ENCODE assay signal across 2 cellular contexts in the genomic region with DNA sequence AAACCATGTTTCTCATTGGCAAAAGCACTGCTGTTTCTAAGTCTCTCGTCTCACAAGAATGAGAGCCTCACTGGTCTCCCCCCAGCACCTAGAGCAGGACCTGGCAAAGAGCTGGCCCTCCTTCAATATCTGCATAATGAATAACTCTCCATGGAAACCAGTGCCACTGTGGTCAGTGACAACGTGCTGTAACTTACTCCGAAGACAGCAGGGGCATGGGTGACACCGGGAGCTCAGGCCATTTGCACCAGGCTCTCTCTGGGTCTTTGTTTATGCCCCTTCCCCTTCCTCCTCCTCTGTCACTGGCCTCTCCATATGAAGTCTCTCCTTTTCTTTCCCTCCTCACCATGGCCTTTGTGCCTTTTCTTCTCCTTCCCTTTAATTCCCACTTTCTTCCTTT.
TF ChIP-seq lines count a peak whose summit lies in the region.

No MANE protein-coding gene starts in this region.

TF ChIP-seq in SK-N-SH, 30 proteins besides CTCF, POLR2A, EP300 and RAD21 (continued from another document):
- TF ChIP-seq, protein P1, sequence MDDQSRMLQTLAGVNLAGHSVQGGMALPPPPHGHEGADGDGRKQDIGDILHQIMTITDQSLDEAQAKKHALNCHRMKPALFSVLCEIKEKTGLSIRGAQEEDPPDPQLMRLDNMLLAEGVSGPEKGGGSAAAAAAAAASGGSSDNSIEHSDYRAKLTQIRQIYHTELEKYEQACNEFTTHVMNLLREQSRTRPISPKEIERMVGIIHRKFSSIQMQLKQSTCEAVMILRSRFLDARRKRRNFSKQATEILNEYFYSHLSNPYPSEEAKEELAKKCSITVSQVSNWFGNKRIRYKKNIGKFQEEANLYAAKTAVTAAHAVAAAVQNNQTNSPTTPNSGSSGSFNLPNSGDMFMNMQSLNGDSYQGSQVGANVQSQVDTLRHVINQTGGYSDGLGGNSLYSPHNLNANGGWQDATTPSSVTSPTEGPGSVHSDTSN (IDR thresholded peaks at IDR 0.05), result no peak
- TF ChIP-seq RCOR1 (IDR thresholded peaks at IDR 0.05; ENCODE audit: low read length) (no peak), RXRA (IDR thresholded peaks at IDR 0.05; ENCODE audit: borderline replicate concordance, low read depth) (no peak), SIN3A (IDR thresholded peaks at IDR 0.05; ENCODE audit: borderline replicate concordance, low read depth, low read length) (no peak), JUND (IDR thresholded peaks at IDR 0.05) (no peak), MEF2A (IDR thresholded peaks at IDR 0.05; ENCODE audit: borderline replicate concordance, low read depth) (no peak), POLR2AphosphoS5 (IDR thresholded peaks at IDR 0.05; ENCODE audit: low read depth, low read length) (no peak)
- TF ChIP-seq, protein P2, sequence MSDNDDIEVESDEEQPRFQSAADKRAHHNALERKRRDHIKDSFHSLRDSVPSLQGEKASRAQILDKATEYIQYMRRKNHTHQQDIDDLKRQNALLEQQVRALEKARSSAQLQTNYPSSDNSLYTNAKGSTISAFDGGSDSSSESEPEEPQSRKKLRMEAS (IDR thresholded peaks at IDR 0.05; ENCODE audit: low read depth), result no peak
- TF ChIP-seq, protein P3, sequence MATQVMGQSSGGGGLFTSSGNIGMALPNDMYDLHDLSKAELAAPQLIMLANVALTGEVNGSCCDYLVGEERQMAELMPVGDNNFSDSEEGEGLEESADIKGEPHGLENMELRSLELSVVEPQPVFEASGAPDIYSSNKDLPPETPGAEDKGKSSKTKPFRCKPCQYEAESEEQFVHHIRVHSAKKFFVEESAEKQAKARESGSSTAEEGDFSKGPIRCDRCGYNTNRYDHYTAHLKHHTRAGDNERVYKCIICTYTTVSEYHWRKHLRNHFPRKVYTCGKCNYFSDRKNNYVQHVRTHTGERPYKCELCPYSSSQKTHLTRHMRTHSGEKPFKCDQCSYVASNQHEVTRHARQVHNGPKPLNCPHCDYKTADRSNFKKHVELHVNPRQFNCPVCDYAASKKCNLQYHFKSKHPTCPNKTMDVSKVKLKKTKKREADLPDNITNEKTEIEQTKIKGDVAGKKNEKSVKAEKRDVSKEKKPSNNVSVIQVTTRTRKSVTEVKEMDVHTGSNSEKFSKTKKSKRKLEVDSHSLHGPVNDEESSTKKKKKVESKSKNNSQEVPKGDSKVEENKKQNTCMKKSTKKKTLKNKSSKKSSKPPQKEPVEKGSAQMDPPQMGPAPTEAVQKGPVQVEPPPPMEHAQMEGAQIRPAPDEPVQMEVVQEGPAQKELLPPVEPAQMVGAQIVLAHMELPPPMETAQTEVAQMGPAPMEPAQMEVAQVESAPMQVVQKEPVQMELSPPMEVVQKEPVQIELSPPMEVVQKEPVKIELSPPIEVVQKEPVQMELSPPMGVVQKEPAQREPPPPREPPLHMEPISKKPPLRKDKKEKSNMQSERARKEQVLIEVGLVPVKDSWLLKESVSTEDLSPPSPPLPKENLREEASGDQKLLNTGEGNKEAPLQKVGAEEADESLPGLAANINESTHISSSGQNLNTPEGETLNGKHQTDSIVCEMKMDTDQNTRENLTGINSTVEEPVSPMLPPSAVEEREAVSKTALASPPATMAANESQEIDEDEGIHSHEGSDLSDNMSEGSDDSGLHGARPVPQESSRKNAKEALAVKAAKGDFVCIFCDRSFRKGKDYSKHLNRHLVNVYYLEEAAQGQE (IDR thresholded peaks at IDR 0.05; ENCODE audit: low read depth, low read length), result no peak
TF ChIP-seq in SK-N-SH: peak in this region for 0.

TF ChIP-seq in SK-N-SH treated with all-trans-retinoic acid at 6 μM for 48 hours, 23 proteins besides CTCF, POLR2A, EP300 and RAD21 (continued from another document):
- TF ChIP-seq, protein P4, sequence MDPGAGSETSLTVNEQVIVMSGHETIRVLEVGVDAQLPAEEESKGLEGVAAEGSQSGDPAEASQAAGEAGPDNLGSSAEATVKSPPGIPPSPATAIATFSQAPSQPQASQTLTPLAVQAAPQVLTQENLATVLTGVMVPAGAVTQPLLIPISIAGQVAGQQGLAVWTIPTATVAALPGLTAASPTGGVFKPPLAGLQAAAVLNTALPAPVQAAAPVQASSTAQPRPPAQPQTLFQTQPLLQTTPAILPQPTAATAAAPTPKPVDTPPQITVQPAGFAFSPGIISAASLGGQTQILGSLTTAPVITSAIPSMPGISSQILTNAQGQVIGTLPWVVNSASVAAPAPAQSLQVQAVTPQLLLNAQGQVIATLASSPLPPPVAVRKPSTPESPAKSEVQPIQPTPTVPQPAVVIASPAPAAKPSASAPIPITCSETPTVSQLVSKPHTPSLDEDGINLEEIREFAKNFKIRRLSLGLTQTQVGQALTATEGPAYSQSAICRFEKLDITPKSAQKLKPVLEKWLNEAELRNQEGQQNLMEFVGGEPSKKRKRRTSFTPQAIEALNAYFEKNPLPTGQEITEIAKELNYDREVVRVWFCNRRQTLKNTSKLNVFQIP (CRISPR knock-in tag; IDR thresholded peaks at IDR 0.05; ENCODE audit: borderline replicate concordance, low read depth), result no peak
- TF ChIP-seq, protein P5, sequence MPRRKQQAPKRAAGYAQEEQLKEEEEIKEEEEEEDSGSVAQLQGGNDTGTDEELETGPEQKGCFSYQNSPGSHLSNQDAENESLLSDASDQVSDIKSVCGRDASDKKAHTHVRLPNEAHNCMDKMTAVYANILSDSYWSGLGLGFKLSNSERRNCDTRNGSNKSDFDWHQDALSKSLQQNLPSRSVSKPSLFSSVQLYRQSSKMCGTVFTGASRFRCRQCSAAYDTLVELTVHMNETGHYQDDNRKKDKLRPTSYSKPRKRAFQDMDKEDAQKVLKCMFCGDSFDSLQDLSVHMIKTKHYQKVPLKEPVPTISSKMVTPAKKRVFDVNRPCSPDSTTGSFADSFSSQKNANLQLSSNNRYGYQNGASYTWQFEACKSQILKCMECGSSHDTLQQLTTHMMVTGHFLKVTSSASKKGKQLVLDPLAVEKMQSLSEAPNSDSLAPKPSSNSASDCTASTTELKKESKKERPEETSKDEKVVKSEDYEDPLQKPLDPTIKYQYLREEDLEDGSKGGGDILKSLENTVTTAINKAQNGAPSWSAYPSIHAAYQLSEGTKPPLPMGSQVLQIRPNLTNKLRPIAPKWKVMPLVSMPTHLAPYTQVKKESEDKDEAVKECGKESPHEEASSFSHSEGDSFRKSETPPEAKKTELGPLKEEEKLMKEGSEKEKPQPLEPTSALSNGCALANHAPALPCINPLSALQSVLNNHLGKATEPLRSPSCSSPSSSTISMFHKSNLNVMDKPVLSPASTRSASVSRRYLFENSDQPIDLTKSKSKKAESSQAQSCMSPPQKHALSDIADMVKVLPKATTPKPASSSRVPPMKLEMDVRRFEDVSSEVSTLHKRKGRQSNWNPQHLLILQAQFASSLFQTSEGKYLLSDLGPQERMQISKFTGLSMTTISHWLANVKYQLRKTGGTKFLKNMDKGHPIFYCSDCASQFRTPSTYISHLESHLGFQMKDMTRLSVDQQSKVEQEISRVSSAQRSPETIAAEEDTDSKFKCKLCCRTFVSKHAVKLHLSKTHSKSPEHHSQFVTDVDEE (CRISPR knock-in tag; IDR thresholded peaks at IDR 0.05), result no peak
- no peak for TF ChIP-seq BACH2 (CRISPR knock-in tag; IDR thresholded peaks at IDR 0.05; ENCODE audit: borderline replicate concordance)
- TF ChIP-seq, protein P6, sequence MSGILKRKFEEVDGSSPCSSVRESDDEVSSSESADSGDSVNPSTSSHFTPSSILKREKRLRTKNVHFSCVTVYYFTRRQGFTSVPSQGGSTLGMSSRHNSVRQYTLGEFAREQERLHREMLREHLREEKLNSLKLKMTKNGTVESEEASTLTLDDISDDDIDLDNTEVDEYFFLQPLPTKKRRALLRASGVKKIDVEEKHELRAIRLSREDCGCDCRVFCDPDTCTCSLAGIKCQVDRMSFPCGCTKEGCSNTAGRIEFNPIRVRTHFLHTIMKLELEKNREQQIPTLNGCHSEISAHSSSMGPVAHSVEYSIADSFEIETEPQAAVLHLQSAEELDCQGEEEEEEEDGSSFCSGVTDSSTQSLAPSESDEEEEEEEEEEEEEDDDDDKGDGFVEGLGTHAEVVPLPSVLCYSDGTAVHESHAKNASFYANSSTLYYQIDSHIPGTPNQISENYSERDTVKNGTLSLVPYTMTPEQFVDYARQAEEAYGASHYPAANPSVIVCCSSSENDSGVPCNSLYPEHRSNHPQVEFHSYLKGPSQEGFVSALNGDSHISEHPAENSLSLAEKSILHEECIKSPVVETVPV (CRISPR knock-in tag; IDR thresholded peaks at IDR 0.05), result no peak
TF ChIP-seq in SK-N-SH treated with all-trans-retinoic acid at 6 μM for 48 hours: peak in this region for 0.
